Comparison of ENCODE assay signal across 18 cellular contexts in the genomic region with DNA sequence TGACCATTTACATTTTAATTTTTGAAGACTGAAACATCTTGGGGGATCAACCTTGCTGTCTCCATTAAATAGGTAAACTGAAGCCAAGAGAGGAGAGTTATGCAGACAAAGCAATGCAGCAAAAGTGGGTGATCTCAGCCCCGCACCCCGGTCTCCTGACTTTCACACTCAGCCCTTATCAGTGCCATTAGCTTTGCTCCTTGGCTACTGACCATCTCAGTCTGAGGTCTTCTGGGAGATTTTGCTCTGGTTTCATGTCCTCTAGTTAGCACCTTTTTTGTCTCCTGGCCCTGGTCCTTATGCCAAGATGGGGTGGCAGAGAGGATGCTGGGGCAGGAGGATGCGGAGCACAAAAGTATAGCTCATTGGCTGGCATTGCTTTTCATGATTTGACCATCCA.
DNase-seq lines count a peak whose midpoint lies in the region; ATAC-seq and TF ChIP-seq lines count a peak whose summit lies in the region.
"Had no signal": no experiment of that assay in that cellular context is flagged by ENCODE, and none has a peak within 500 bp of the region (broad histone marks: within the 10 kb centered on the region; RNA-seq: fewer than 3 reads in every experiment).

No MANE protein-coding gene starts in this region.

- ATAC-seq in omental fat pad (ENCODE audit: low FRiP score): no peak
- ATAC-seq: activated CD8-positive, alpha-beta T cell treated with anti-CD3 and anti-CD28 coated beads, Interleukin-2, amount 10 ng/mL, durations not matched to agents 7 days and 5 days; GM23338; stimulated activated naive B cell treated with anti-CD40 and anti-IgM and Interleukin-4, amounts not matched to agents 10 μg/mL and 1 μg/mL and 100 μg/mL, for 72 hours had no signal

- H3K4me1 ChIP-seq in SJCRH30 (peaks cover 22% of the 10 kb centered on the region), colonic mucosa (no peaks in the 10 kb centered on the region), mucosa of rectum (ENCODE audit: control insufficient read depth in 2 of 2, insufficient read depth in 2 of 2, low read length in 2 of 2) (peaks cover 0 to 7% of the 10 kb centered on the region in 2 donors), stomach smooth muscle (ENCODE audit: control insufficient read depth, insufficient read depth, low read length) (peaks cover 51% of the 10 kb centered on the region)

- H3K36me3 ChIP-seq in SJCRH30 (no peaks in the 10 kb centered on the region), colonic mucosa (no peaks in the 10 kb centered on the region), mucosa of rectum (ENCODE audit: control insufficient read depth in 2 of 2, insufficient read depth in 2 of 2, low read length in 2 of 2) (no peaks in the 10 kb centered on the region), stomach smooth muscle (ENCODE audit: control insufficient read depth in 2 of 2, insufficient read depth in 2 of 2, low read length in 2 of 2) (peaks cover 0 to 2% of the 10 kb centered on the region in 2 donors)

- TF ChIP-seq CTCF in colonic mucosa (IDR thresholded peaks at IDR 0.05) (no peak), omental fat pad (IDR thresholded peaks at IDR 0.05) (no peak)

- H3K27ac ChIP-seq in SJCRH30 (peak overlapping the region; percentile 90), colonic mucosa (peak overlapping the region; percentile 16), mucosa of rectum (ENCODE audit: low read depth in 2 of 2, low read length in 2 of 2) (peak overlapping the region; percentile 28 to 42), stomach smooth muscle (ENCODE audit: low read length) (peak overlapping the region; percentile 85)

- H3K9ac ChIP-seq in colonic mucosa (ENCODE audit: low read depth in 2 of 2, low read length in 2 of 2): no peak overlapping the region
- no peak overlapping the region for H3K9ac ChIP-seq in mucosa of rectum (ENCODE audit: low read depth in 1 of 2, low read length in 2 of 2)
- H3K9ac ChIP-seq in stomach smooth muscle (ENCODE audit: low read length in 2 of 2): peak overlapping the region in 1 of 2 donors; percentile 24

- DNase-seq in SJCRH30: no peak
- DNase-seq in colonic mucosa: no peak
- no peak for DNase-seq in 8988T
- DNase-seq in activated CD4-positive, alpha-beta T cell treated with anti-CD3 and anti-CD28 coated beads, Interleukin-2, amount 50 U/mL, for 1 hour: no peak
- DNase-seq in omental fat pad (ENCODE audit: low spot score): no peak
- DNase-seq: activated CD4-positive, CD25-positive, alpha-beta regulatory T cell; activated CD8-positive, alpha-beta T cell treated with anti-CD3 and anti-CD28 coated beads, Interleukin-2, amount 10 ng/mL, durations not matched to agents 7 days and 5 days; activated T-cell treated with anti-CD3 and anti-CD28 coated beads, Interleukin-2, amount 50 U/mL, for 1 hour; CD8-positive, alpha-beta memory T cell; central memory CD4-positive, alpha-beta T cell; effector memory CD4-positive, alpha-beta T cell; KBM-7; stimulated activated naive B cell treated with anti-CD40 and anti-IgM and Interleukin-4, amounts not matched to agents 10 μg/mL and 1 μg/mL and 100 μg/mL, for 72 hours; trophoblast cell had no signal

- intact Hi-C loops in colonic mucosa (cut with DNase I): no loop called here

- H3K9me3 ChIP-seq in SJCRH30 (replicated peaks): no peaks in the 10 kb centered on the region
- no peaks in the 10 kb centered on the region for H3K9me3 ChIP-seq in colonic mucosa
- no peaks in the 10 kb centered on the region for H3K9me3 ChIP-seq in mucosa of rectum (ENCODE audit: control insufficient read depth in 2 of 2, low read length in 2 of 2)
- no peaks in the 10 kb centered on the region for H3K9me3 ChIP-seq in stomach smooth muscle (ENCODE audit: control insufficient read depth in 2 of 2, low read length in 2 of 2)
- H3K9me3 ChIP-seq: SJSA1 had no signal

- H3K27me3 ChIP-seq in SJCRH30 (no peaks in the 10 kb centered on the region), colonic mucosa (no peaks in the 10 kb centered on the region), mucosa of rectum (ENCODE audit: control insufficient read depth in 2 of 2, insufficient read depth in 2 of 2, low read length in 2 of 2) (no peaks in the 10 kb centered on the region), stomach smooth muscle (ENCODE audit: control insufficient read depth in 1 of 2, insufficient read depth in 2 of 2, low read length in 2 of 2) (no peaks in the 10 kb centered on the region)
- H3K27me3 ChIP-seq: SJSA1 had no signal

- H3K4me3 ChIP-seq in SJCRH30 (no peak overlapping the region), colonic mucosa (no peak overlapping the region), mucosa of rectum (ENCODE audit: low read length in 2 of 2) (no peak overlapping the region), stomach smooth muscle (ENCODE audit: low read length in 2 of 2) (peak overlapping the region in 1 of 2 donors; percentile 52)
- H3K4me3 ChIP-seq: GM23338, SJSA1 had no signal

Comparison
In these comparisons a context has a peak if more than half of its experiments do, and no peak if none do; other contexts are left out.
1. H3K27ac ChIP-seq: peak in every context shown above with its lines; median percentile 90 in SJCRH30; 85 in stomach smooth muscle; 35 in mucosa of rectum; 16 in colonic mucosa.